In genomic region chr10:127850944-127851343, GRCh38 we compare ENCODE assay signal across 19 cellular contexts. TPM values are rescaled to one million over a fixed set of nuclear protein-coding genes. Genes with fewer than 3 reads are reported as not detected.
DNase-seq lines count a peak whose midpoint lies in the region; ATAC-seq and TF ChIP-seq lines count a peak whose summit lies in the region.
"Had no signal": no experiment of that assay in that cellular context is flagged by ENCODE, and none has a peak within 500 bp of the region (broad histone marks: within the 10 kb centered on the region; RNA-seq: fewer than 3 reads in every experiment).

No MANE protein-coding gene starts in this region.

- no peak overlapping the region for H3K4me3 Mint-ChIP-seq in endodermal cell
- H3K4me3 Mint-ChIP-seq in naive B cell, result peak overlapping the region in 1 of 8 donors; percentile 69
- no peak overlapping the region for H3K4me3 Mint-ChIP-seq in stimulated activated effector memory CD8-positive, alpha-beta T cell treated with anti-CD3 and anti-CD28 coated beads, Interleukin-12 subunit alpha, Interleukin-12 subunit beta, amount 100 ng/mL, for 72 hours
- H3K4me3 Mint-ChIP-seq: CD14-positive monocyte; CD8-positive, alpha-beta T cell; H9; IgD-negative memory B cell had no signal

- H3K27ac Mint-ChIP-seq in endodermal cell, result no peak overlapping the region
- H3K27ac Mint-ChIP-seq in naive B cell, result peak overlapping the region in 4 of 6 donors; percentile 64 to 95 (median 84)
- no peak overlapping the region for H3K27ac Mint-ChIP-seq in stimulated activated effector memory CD8-positive, alpha-beta T cell treated with anti-CD3 and anti-CD28 coated beads, Interleukin-12 subunit alpha, Interleukin-12 subunit beta, amount 100 ng/mL, for 72 hours
- H3K27ac Mint-ChIP-seq: CD8-positive, alpha-beta T cell; IgD-negative memory B cell had no signal

- H3K27ac ChIP-seq in endodermal cell (ENCODE audit: low read depth, low read length) (no peak overlapping the region), SJCRH30 (no peak overlapping the region)
- H3K27ac ChIP-seq: A549 had no signal

- no peak for TF ChIP-seq CTCF in endodermal cell (conservative IDR thresholded peaks at IDR 0.05)

- 83 to 88% methylated on average over 3 to 10 of the region's 10 CpGs for WGBS in endodermal cell (ENCODE audit: insufficient coverage in 1 of 2, insufficient read length in 1 of 2), 2 experiments

- H3K9me3 ChIP-seq in endodermal cell (ENCODE audit: control insufficient read depth, low read length) (no peaks in the 10 kb centered on the region), SJCRH30 (replicated peaks) (no peaks in the 10 kb centered on the region)
- H3K9me3 ChIP-seq: A549 had no signal

- H3K4me1 Mint-ChIP-seq in endodermal cell, result peaks cover 13% of the 10 kb centered on the region
- H3K4me1 Mint-ChIP-seq in naive B cell, result peaks cover 38 to 61% (median 47%) of the 10 kb centered on the region in 3 donors
- H3K4me1 Mint-ChIP-seq in stimulated activated effector memory CD8-positive, alpha-beta T cell treated with anti-CD3 and anti-CD28 coated beads, Interleukin-12 subunit alpha, Interleukin-12 subunit beta, amount 100 ng/mL, for 72 hours, result peaks cover 25% of the 10 kb centered on the region

- H3K9me3 Mint-ChIP-seq in endodermal cell (no peaks in the 10 kb centered on the region), naive B cell (peaks cover 0 to 7% (median 4%) of the 10 kb centered on the region in 7 donors)
- H3K9me3 Mint-ChIP-seq in stimulated activated effector memory CD8-positive, alpha-beta T cell treated with anti-CD3 and anti-CD28 coated beads, Interleukin-12 subunit alpha, Interleukin-12 subunit beta, amount 100 ng/mL, for 72 hours, result peaks cover 4% of the 10 kb centered on the region
- H3K9me3 Mint-ChIP-seq: CD8-positive, alpha-beta T cell; H9 had no signal

- H3K36me3 Mint-ChIP-seq in endodermal cell (ENCODE audit: low read depth) (no peaks in the 10 kb centered on the region), naive B cell (no peaks in the 10 kb centered on the region)
- no peaks in the 10 kb centered on the region for H3K36me3 Mint-ChIP-seq in stimulated activated effector memory CD8-positive, alpha-beta T cell treated with anti-CD3 and anti-CD28 coated beads, Interleukin-12 subunit alpha, Interleukin-12 subunit beta, amount 100 ng/mL, for 72 hours
- H3K36me3 Mint-ChIP-seq: CD14-positive monocyte; CD8-positive, alpha-beta T cell; IgD-negative memory B cell had no signal

- DNase-seq in endodermal cell (peak; percentile 28), naive B cell (no peak), SJCRH30 (no peak)
- DNase-seq in stimulated activated effector memory CD8-positive, alpha-beta T cell treated with anti-CD3 and anti-CD28 coated beads, Interleukin-12 subunit alpha, Interleukin-12 subunit beta, amount 100 ng/mL, for 72 hours (ENCODE audit: low spot score in 2 of 2), result no peak
- DNase-seq in activated CD8-positive, alpha-beta memory T cell treated with anti-CD3 and anti-CD28 coated beads, Interleukin-2, amount 50 U/mL, for 4 hours, result no peak
- DNase-seq: CD8-positive, alpha-beta T cell; COR-L47; DMS153; DMS79 treated with DMSO at 0.1 percent for 48 hours; EL; GOT3; H9 had no signal

- no peak for ATAC-seq in naive B cell (ENCODE audit: low read depth in 2 of 2)
- ATAC-seq in stimulated activated effector memory CD8-positive, alpha-beta T cell treated with anti-CD3 and anti-CD28 coated beads, Interleukin-12 subunit alpha, Interleukin-12 subunit beta, amount 100 ng/mL, for 72 hours, result peak; percentile 8
- no peak for ATAC-seq in GM21390 (IDR thresholded peaks at IDR 0.05; ENCODE audit: unreplicated experiment)
- ATAC-seq: A549; CD8-positive, alpha-beta T cell had no signal

- H3K4me1 ChIP-seq in endodermal cell (ENCODE audit: control insufficient read depth, insufficient read depth, low read length) (peaks cover 4% of the 10 kb centered on the region), SJCRH30 (no peaks in the 10 kb centered on the region)
- H3K4me1 ChIP-seq: A549 had no signal

- H3K27me3 ChIP-seq in endodermal cell (ENCODE audit: control insufficient read depth, insufficient read depth, low read length, poor library complexity, severe bottlenecking), result peaks cover 21% of the 10 kb centered on the region
- no peaks in the 10 kb centered on the region; the same call in 1 of the 2 replicates for H3K27me3 ChIP-seq in SJCRH30

- no peak overlapping the region for H3K9ac ChIP-seq in endodermal cell (ENCODE audit: extremely low read depth, low read length, poor library complexity, severe bottlenecking)

- H3K4me3 ChIP-seq in endodermal cell (ENCODE audit: low read length) (no peak overlapping the region), SJCRH30 (no peak overlapping the region)
- H3K4me3 ChIP-seq: A549 had no signal

- H3K27me3 Mint-ChIP-seq in endodermal cell (ENCODE audit: insufficient read depth), result peaks cover 36% of the 10 kb centered on the region
- peaks cover 0 to 4% (median 3%) of the 10 kb centered on the region in 3 donors for H3K27me3 Mint-ChIP-seq in naive B cell

- H3K36me3 ChIP-seq in endodermal cell (ENCODE audit: control insufficient read depth, insufficient read depth, low read length) (no peaks in the 10 kb centered on the region), SJCRH30 (no peaks in the 10 kb centered on the region)

RNA-seq across cellular contexts. Expression of gene CLRN3, which starts 41.8 kb away (rescaled TPM):
- total RNA-seq in endodermal cell, result not detected
- polyA plus RNA-seq in endodermal cell (2013, experiment 1 of 2), result not detected
- not detected for polyA plus RNA-seq in endodermal cell (2013, experiment 2 of 2)
- polyA plus RNA-seq in naive B cell (ENCODE audit: low read depth in 6 of 6), result not detected
- total RNA-seq in SJCRH30 (2014; rRNA removed; shearing (Covaris generic)), result not detected in 2 replicates
- total RNA-seq: CD8-positive, alpha-beta T cell; H9; HT1080 had no signal
- polyA plus RNA-seq: AG04450, BJ, IgD-negative memory B cell had no signal

RNA-seq across cellular contexts. Expression of gene PTPRE, which starts 56.0 kb away (rescaled TPM):
- total RNA-seq in endodermal cell, result 1 to 10 TPM in 1 of 2 donors, under 1 TPM in 1; 0.75 to 3.0 TPM
- 1.1 TPM for polyA plus RNA-seq in endodermal cell (2013, experiment 1 of 2)
- 1.2 TPM for polyA plus RNA-seq in endodermal cell (2013, experiment 2 of 2)
- 10 to 100 TPM in 3 of 6 donors, 1 to 10 TPM in 3; 6.0 to 15.9 (median 9.9) TPM for polyA plus RNA-seq in naive B cell (ENCODE audit: low read depth in 6 of 6)
- 5.2 and 5.3 TPM in 2 replicates for total RNA-seq in SJCRH30 (2014; rRNA removed; shearing (Covaris generic))

Comparison
In these comparisons a context has a peak if more than half of its experiments do, and no peak if none do; other contexts are left out.
1. H3K27ac Mint-ChIP-seq: peak in naive B cell (4 of 6); none in endodermal cell (single experiment) and stimulated activated effector memory CD8-positive, alpha-beta T cell treated with anti-CD3 and anti-CD28 coated beads, Interleukin-12 subunit alpha, Interleukin-12 subunit beta, amount 100 ng/mL, for 72 hours (single experiment).